1 cellular context compared by ENCODE assay signal in the genomic region with DNA sequence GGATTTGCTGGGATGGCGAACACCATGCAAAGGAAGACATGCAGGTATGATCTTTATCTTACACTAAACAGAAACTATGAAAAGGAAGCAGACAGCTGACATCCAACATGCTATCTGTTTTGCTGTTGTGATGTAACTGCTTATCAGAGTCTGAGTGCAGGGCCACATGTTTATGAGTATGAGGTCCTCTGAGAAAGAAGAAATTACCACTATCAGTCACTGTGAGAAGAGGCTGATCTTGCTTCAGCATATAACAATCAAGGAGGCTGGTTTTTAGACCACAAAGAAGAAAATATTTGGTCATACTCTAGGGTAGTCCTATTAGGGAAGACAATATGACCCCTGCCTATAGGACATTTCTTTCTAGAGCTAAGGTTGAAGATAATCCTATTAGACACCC.
TF ChIP-seq lines count a peak whose summit lies in the region.

No MANE protein-coding gene starts in this region.

TF ChIP-seq in K562, 482 proteins besides CTCF, POLR2A, EP300 and RAD21 (continued from another document):
- no peak for TF ChIP-seq MGA (IDR thresholded peaks at IDR 0.05)
- no peak for TF ChIP-seq TSC22D4 (tag; IDR thresholded peaks at IDR 0.05)
- TF ChIP-seq CEBPB (tag; IDR thresholded peaks at IDR 0.05), result no peak
- TF ChIP-seq COPS2 (conservative IDR thresholded peaks at IDR 0.05), result no peak
- TF ChIP-seq SRSF3 (IDR thresholded peaks at IDR 0.05; ENCODE audit: insufficient read depth, low read length), result no peak
- TF ChIP-seq ETS2 (tag; IDR thresholded peaks at IDR 0.05; ENCODE audit: borderline replicate concordance, poor library complexity, severe bottlenecking), result no peak
- TF ChIP-seq ELF2 (CRISPR knock-in tag; IDR thresholded peaks at IDR 0.05), result no peak
- TF ChIP-seq ATF1 (CRISPR knock-in tag; IDR thresholded peaks at IDR 0.05), result no peak
- TF ChIP-seq ATF1 (tag; IDR thresholded peaks at IDR 0.05), result peak; percentile 31; the same call in 1 of the 2 replicates
- TF ChIP-seq ZNF224 (CRISPR knock-in tag; IDR thresholded peaks at IDR 0.05), result no peak
- TF ChIP-seq KAT7 (CRISPR knock-in tag; IDR thresholded peaks at IDR 0.05; ENCODE audit: borderline replicate concordance), result no peak
- no peak for TF ChIP-seq SRSF7 (optimal IDR thresholded peaks at IDR 0.05; ENCODE audit: low read depth, low read length)
- no peak for TF ChIP-seq ZNF23 (CRISPR knock-in tag; IDR thresholded peaks at IDR 0.05)
- no peak for TF ChIP-seq NFIC (IDR thresholded peaks at IDR 0.05)
- TF ChIP-seq, protein P1, sequence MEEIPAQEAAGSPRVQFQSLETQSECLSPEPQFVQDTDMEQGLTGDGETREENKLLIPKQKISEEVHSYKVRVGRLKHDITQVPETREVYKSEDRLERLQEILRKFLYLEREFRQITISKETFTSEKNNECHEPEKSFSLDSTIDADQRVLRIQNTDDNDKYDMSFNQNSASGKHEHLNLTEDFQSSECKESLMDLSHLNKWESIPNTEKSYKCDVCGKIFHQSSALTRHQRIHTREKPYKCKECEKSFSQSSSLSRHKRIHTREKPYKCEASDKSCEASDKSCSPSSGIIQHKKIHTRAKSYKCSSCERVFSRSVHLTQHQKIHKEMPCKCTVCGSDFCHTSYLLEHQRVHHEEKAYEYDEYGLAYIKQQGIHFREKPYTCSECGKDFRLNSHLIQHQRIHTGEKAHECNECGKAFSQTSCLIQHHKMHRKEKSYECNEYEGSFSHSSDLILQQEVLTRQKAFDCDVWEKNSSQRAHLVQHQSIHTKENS (CRISPR knock-in tag; IDR thresholded peaks at IDR 0.05), result no peak
- no peak for TF ChIP-seq ZNF408 (CRISPR knock-in tag; IDR thresholded peaks at IDR 0.05; ENCODE audit: low read depth)
- TF ChIP-seq RBBP5 (IDR thresholded peaks at IDR 0.05; ENCODE audit: borderline replicate concordance, insufficient read depth, low read length, poor library complexity, severe bottlenecking), result no peak
- TF ChIP-seq TARDBP (IDR thresholded peaks at IDR 0.05), result no peak
